Comparison of ENCODE assay signal across 8 cellular contexts in the genomic region with DNA sequence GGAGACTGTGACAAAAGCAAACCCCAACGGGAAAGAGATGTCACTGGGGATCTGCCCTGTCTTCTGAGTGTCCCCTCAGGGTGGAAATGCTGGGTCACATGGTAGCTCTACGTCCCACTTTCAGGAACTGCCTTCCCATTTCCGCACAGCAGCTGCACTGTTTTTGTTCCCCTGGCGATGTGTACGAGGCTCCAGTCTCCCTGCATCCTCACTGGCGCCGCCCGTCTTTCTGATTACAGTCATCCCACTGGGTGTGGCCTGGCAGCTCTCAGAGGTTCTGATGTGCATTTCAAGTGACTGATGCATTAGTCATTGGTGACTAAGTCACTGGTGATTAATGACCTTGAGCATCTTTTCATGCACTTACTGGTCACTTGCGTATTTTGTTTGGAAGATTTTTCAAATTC. TPM values are rescaled to one million over a fixed set of nuclear protein-coding genes. Genes with fewer than 3 reads are reported as not detected.
A peak's percentile ranks its signal among the peaks of the same experiment; 100 is the strongest.
DNase-seq lines count a peak whose midpoint lies in the region; ATAC-seq, FAIRE-seq and TF ChIP-seq lines count a peak whose summit lies in the region.

No MANE protein-coding gene starts in this region.

- H3K9me3 Mint-ChIP-seq in chondrocyte (ENCODE audit: low read depth), result no peaks in the 10 kb centered on the region

- intact Hi-C loops in lower leg skin (cut with DNase I; ENCODE audit: low total_unique reads), result no loop called here

- no peaks in the 10 kb centered on the region for H3K27me3 Mint-ChIP-seq in chondrocyte (ENCODE audit: low read depth)

- H3K36me3 Mint-ChIP-seq in chondrocyte (ENCODE audit: low read depth), result peaks cover 22% of the 10 kb centered on the region

- ATAC-seq in SK-N-SH treated with all-trans-retinoic acid at 6 μM for 48 hours (peak; percentile 99), GM18867 (IDR thresholded peaks at IDR 0.05; ENCODE audit: unreplicated experiment) (no peak)

- peak; percentile 96 for DNase-seq in H54 (ENCODE audit: insufficient read length, low spot score)
- DNase-seq in chondrocyte (ENCODE audit: low spot score), result no peak
- peak; percentile 91 to 97 for DNase-seq in lower leg skin (ENCODE audit: low spot score in 2 of 2)
- DNase-seq in stimulated activated CD8-positive, alpha-beta memory T cell treated with anti-CD3 and anti-CD28 coated beads, Interleukin-4, amount 100 ng/mL, for 48 hours, result peak; percentile 79
- no peak for DNase-seq in NCI-H1105 (lab: John Stamatoyannopoulos, UW)
- DNase-seq in Kasumi-1 (lab: John Stamatoyannopoulos, UW), result no peak

- H3K4me3 ChIP-seq in lower leg skin (ENCODE audit: low read depth, poor library complexity, severe bottlenecking), result no peak overlapping the region

- 19 to 26% methylated on average over 9 of the region's 9 CpGs for WGBS in lower leg skin, 2 donors

- peaks cover 41% of the 10 kb centered on the region for H3K4me1 Mint-ChIP-seq in chondrocyte (ENCODE audit: low read depth)

- TF ChIP-seq CTCF in chondrocyte (IDR thresholded peaks at IDR 0.05) (peak; percentile 45), lower leg skin (IDR thresholded peaks at IDR 0.05) (no peak)

- TF ChIP-seq POLR2A in H54 (IDR thresholded peaks at IDR 0.05; ENCODE audit: low read depth, low read length) (peak; percentile 35; the same call in 1 of the 2 replicates), lower leg skin (IDR thresholded peaks at IDR 0.05) (no peak)

- peak overlapping the region; percentile 63 for H3K4me3 Mint-ChIP-seq in chondrocyte (ENCODE audit: unreplicated experiment)

- H3K27ac Mint-ChIP-seq in chondrocyte (ENCODE audit: unreplicated experiment), result peak overlapping the region; percentile 98

- FAIRE-seq in H54 (lab: Jason Lieb, UNC), result peak; percentile 100

TF ChIP-seq in SK-N-SH treated with all-trans-retinoic acid at 6 μM for 48 hours, 23 proteins besides CTCF, POLR2A, EP300 and RAD21:
- TF ChIP-seq, protein P1, sequence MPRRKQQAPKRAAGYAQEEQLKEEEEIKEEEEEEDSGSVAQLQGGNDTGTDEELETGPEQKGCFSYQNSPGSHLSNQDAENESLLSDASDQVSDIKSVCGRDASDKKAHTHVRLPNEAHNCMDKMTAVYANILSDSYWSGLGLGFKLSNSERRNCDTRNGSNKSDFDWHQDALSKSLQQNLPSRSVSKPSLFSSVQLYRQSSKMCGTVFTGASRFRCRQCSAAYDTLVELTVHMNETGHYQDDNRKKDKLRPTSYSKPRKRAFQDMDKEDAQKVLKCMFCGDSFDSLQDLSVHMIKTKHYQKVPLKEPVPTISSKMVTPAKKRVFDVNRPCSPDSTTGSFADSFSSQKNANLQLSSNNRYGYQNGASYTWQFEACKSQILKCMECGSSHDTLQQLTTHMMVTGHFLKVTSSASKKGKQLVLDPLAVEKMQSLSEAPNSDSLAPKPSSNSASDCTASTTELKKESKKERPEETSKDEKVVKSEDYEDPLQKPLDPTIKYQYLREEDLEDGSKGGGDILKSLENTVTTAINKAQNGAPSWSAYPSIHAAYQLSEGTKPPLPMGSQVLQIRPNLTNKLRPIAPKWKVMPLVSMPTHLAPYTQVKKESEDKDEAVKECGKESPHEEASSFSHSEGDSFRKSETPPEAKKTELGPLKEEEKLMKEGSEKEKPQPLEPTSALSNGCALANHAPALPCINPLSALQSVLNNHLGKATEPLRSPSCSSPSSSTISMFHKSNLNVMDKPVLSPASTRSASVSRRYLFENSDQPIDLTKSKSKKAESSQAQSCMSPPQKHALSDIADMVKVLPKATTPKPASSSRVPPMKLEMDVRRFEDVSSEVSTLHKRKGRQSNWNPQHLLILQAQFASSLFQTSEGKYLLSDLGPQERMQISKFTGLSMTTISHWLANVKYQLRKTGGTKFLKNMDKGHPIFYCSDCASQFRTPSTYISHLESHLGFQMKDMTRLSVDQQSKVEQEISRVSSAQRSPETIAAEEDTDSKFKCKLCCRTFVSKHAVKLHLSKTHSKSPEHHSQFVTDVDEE (CRISPR knock-in tag; IDR thresholded peaks at IDR 0.05), result no peak
- TF ChIP-seq ZC3H10 (CRISPR knock-in tag; IDR thresholded peaks at IDR 0.05) (peak; percentile 48; the same call in 1 of the 2 replicates), ZFP3 (CRISPR knock-in tag; IDR thresholded peaks at IDR 0.05) (peak; percentile 49; the same call in 1 of the 2 replicates), ISL1 (CRISPR knock-in tag; IDR thresholded peaks at IDR 0.05) (peak; percentile 92), ZFP30 (CRISPR knock-in tag; IDR thresholded peaks at IDR 0.05) (no peak), CREB5 (CRISPR knock-in tag; IDR thresholded peaks at IDR 0.05; ENCODE audit: low read depth) (no peak), PATZ1 (CRISPR knock-in tag; IDR thresholded peaks at IDR 0.05; ENCODE audit: borderline replicate concordance) (no peak), ESRRG (CRISPR knock-in tag; IDR thresholded peaks at IDR 0.05) (no peak), TOX (CRISPR knock-in tag; IDR thresholded peaks at IDR 0.05; ENCODE audit: borderline replicate concordance) (0 out of 2 replicates have a peak, but pooled peaks have one; percentile 25), PPARA (CRISPR knock-in tag; IDR thresholded peaks at IDR 0.05; ENCODE audit: borderline replicate concordance) (no peak)
- TF ChIP-seq, protein P2, sequence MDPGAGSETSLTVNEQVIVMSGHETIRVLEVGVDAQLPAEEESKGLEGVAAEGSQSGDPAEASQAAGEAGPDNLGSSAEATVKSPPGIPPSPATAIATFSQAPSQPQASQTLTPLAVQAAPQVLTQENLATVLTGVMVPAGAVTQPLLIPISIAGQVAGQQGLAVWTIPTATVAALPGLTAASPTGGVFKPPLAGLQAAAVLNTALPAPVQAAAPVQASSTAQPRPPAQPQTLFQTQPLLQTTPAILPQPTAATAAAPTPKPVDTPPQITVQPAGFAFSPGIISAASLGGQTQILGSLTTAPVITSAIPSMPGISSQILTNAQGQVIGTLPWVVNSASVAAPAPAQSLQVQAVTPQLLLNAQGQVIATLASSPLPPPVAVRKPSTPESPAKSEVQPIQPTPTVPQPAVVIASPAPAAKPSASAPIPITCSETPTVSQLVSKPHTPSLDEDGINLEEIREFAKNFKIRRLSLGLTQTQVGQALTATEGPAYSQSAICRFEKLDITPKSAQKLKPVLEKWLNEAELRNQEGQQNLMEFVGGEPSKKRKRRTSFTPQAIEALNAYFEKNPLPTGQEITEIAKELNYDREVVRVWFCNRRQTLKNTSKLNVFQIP (CRISPR knock-in tag; IDR thresholded peaks at IDR 0.05; ENCODE audit: borderline replicate concordance, low read depth), result no peak

RNA-seq across cellular contexts. Expression of gene PCID2, which starts 21.2 kb away (rescaled TPM):
- 32.9 to 42.8 TPM (median 33.7 TPM) in 3 replicates for total RNA-seq in chondrocyte
- total RNA-seq in lower leg skin, result 10 to 100 TPM; 28.0 to 44.2 (median 40.3) TPM

RNA-seq across cellular contexts. Expression of gene CUL4A, which starts 22.1 kb away (rescaled TPM):
- 63.7 to 64.6 TPM (median 64.1 TPM) in 3 replicates for total RNA-seq in chondrocyte
- total RNA-seq in lower leg skin, result 100 to 1,000 TPM in 3 of 4 donors, 10 to 100 TPM in 1; 80.7 to 146 (median 105) TPM

RNA-seq across cellular contexts. Expression of gene PROZ, which starts 28.8 kb away (rescaled TPM):
- total RNA-seq in chondrocyte (not detected in 3 replicates), lower leg skin (not detected)

Comparison
In these comparisons a context has a peak if more than half of its experiments do, and no peak if none do; other contexts are left out.
1. DNase-seq: peak in H54 (single experiment), lower leg skin (2 of 2) and stimulated activated CD8-positive, alpha-beta memory T cell treated with anti-CD3 and anti-CD28 coated beads, Interleukin-4, amount 100 ng/mL, for 48 hours (single experiment); none in chondrocyte (single experiment), NCI-H1105 (single experiment) and Kasumi-1 (0 of 2).